Comparison of ENCODE assay signal across 19 cellular contexts in genomic region chr15:41032079-41032328, GRCh38.
"Had no signal": no experiment of that assay in that cellular context is flagged by ENCODE, and none has a peak within 500 bp of the region (broad histone marks: within the 10 kb centered on the region; RNA-seq: fewer than 3 reads in every experiment).

No MANE protein-coding gene starts in this region.

- H3K27me3 Mint-ChIP-seq: naive thymus-derived CD8-positive, alpha-beta T cell; stimulated activated naive B cell treated with anti-CD40 and anti-IgM and Interleukin-4, amounts not matched to agents 10 μg/mL and 1 μg/mL and 100 μg/mL, for 72 hours; stimulated activated naive CD8-positive, alpha-beta T cell treated with anti-CD3 and anti-CD28 coated beads, Interleukin-15, amount 100 ng/mL, for 72 hours had no signal

- H3K9me3 ChIP-seq: mucosa of descending colon, neutrophil, psoas muscle, right lobe of liver, testis, tibial nerve, upper lobe of right lung, vagina had no signal

- H3K27ac Mint-ChIP-seq: endodermal cell; stimulated activated naive B cell treated with anti-CD40 and anti-IgM and Interleukin-4, amounts not matched to agents 10 μg/mL and 1 μg/mL and 100 μg/mL, for 72 hours had no signal

- H3K9me3 Mint-ChIP-seq: endodermal cell; naive thymus-derived CD8-positive, alpha-beta T cell; stimulated activated naive B cell treated with anti-CD40 and anti-IgM and Interleukin-4, amounts not matched to agents 10 μg/mL and 1 μg/mL and 100 μg/mL, for 72 hours; stimulated activated naive CD8-positive, alpha-beta T cell treated with anti-CD3 and anti-CD28 coated beads, Interleukin-15, amount 100 ng/mL, for 72 hours had no signal

- ATAC-seq: left colon; left ventricle myocardium superior; mucosa of descending colon; naive thymus-derived CD8-positive, alpha-beta T cell; psoas muscle; right lobe of liver; stimulated activated naive B cell treated with anti-CD40 and anti-IgM and Interleukin-4, amounts not matched to agents 10 μg/mL and 1 μg/mL and 100 μg/mL, for 72 hours; stimulated activated naive CD8-positive, alpha-beta T cell treated with anti-CD3 and anti-CD28 coated beads, Interleukin-15, amount 100 ng/mL, for 72 hours; upper lobe of right lung had no signal

- DNase-seq: endodermal cell; head of caudate nucleus; hippocampal formation; left colon; left ventricle myocardium superior; mucosa of descending colon; naive thymus-derived CD8-positive, alpha-beta T cell; psoas muscle; retina; right lobe of liver; stimulated activated CD4-positive, alpha-beta T cell treated with anti-CD3 and anti-CD28 coated beads, Interleukin-4, amount 100 ng/mL, for 1 hour; stimulated activated CD8-positive, alpha-beta memory T cell treated with anti-CD3 and anti-CD28 coated beads, Interleukin-4, amount 100 ng/mL, for 48 hours; stimulated activated naive B cell treated with anti-CD40 and anti-IgM and Interleukin-4, amounts not matched to agents 10 μg/mL and 1 μg/mL and 100 μg/mL, for 72 hours; stimulated activated naive CD8-positive, alpha-beta T cell treated with anti-CD3 and anti-CD28 coated beads, Interleukin-15, amount 100 ng/mL, for 72 hours; testis; upper lobe of right lung had no signal

- H3K4me3 Mint-ChIP-seq: endodermal cell; naive thymus-derived CD8-positive, alpha-beta T cell; stimulated activated naive B cell treated with anti-CD40 and anti-IgM and Interleukin-4, amounts not matched to agents 10 μg/mL and 1 μg/mL and 100 μg/mL, for 72 hours; stimulated activated naive CD8-positive, alpha-beta T cell treated with anti-CD3 and anti-CD28 coated beads, Interleukin-15, amount 100 ng/mL, for 72 hours had no signal
